In the genomic region with DNA sequence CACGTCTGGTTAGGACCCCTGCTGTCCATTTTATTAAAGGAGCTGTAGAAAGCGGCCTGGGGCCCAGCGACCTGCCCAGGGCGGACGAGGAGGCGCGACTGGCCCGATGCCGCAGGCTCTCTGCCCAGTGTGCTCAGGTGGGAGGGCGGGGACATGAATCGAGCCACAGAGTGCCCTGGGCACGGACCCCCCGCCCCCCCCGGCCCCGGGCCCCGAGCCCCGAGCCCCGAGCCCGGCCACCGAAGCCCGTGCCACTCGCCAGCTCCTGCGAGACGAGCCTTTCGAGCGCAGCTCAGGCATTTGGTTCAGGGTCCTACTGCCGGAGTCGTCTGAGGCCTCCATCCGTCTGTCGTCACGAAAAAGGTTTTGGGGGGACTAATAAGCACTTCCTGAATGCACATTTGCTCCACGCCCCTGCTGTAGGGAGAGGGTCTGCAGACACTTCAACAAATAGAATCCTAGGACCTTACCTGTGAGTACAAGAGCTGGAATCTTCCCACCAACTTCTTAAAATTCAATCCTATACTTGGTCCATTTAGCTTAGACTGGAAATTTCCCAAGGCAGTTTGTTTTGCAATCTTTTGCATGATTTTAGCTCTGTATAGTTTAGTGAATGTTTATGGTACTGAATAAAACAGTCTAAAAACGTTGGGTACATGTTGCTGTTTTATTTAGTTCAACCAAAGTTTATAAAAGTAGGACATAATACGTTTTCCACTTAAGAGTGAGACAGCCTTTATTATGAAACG, we compare ENCODE assay signal across 8 cellular contexts. TPM values are rescaled to one million over a fixed set of nuclear protein-coding genes. Genes with fewer than 3 reads are reported as not detected.
DNase-seq lines count a peak whose midpoint lies in the region; ATAC-seq and TF ChIP-seq lines count a peak whose summit lies in the region.

No MANE protein-coding gene starts in this region.

- peak overlapping the region; percentile 98 for H3K9ac ChIP-seq in BLaER1

- H3K27me3 ChIP-seq in BLaER1 (no peaks in the 10 kb centered on the region), osteoblast (ENCODE audit: insufficient read depth, low read length) (no peaks in the 10 kb centered on the region)

- H3K27ac ChIP-seq in BLaER1 (peak overlapping the region; percentile 98), VCaP (peak overlapping the region; percentile 96), osteoblast (ENCODE audit: low read depth, low read length) (peak overlapping the region; percentile 93)

- DNase-seq in fibroblast of gingiva (ENCODE audit: low read depth): peak; percentile 48
- DNase-seq in osteoblast (ENCODE audit: insufficient read length, low spot score, missing footprints): no peak
- DNase-seq in ureter (ENCODE audit: low spot score): no peak

- H3K4me3 ChIP-seq in BLaER1 (peak overlapping the region; percentile 94), osteoblast (ENCODE audit: insufficient read depth, low read length) (peak overlapping the region; percentile 99)

- TF ChIP-seq CTCF in VCaP (conservative IDR thresholded peaks at IDR 0.05) (no peak), osteoblast (IDR thresholded peaks at IDR 0.05; ENCODE audit: extremely low read depth, low read depth, low read length) (no peak)

- H3K4me1 ChIP-seq in BLaER1 (peaks cover 49% of the 10 kb centered on the region), osteoblast (ENCODE audit: insufficient read depth, low read length) (peaks cover 47% of the 10 kb centered on the region)

- H3K79me2 ChIP-seq in osteoblast (ENCODE audit: insufficient read depth, low read length): peaks cover 53% of the 10 kb centered on the region

- ATAC-seq in GM19438 (IDR thresholded peaks at IDR 0.05; ENCODE audit: low read depth, unreplicated experiment) (peak; percentile 7), HG03460 (IDR thresholded peaks at IDR 0.05; ENCODE audit: unreplicated experiment) (peak; percentile 21), GM21360 (IDR thresholded peaks at IDR 0.05; ENCODE audit: unreplicated experiment) (no peak)

- H2AFZ ChIP-seq in osteoblast (ENCODE audit: low read length): peak overlapping the region; percentile 72

- H3K36me3 ChIP-seq in BLaER1 (peaks cover 7% of the 10 kb centered on the region; the same call in 1 of the 2 replicates), osteoblast (ENCODE audit: insufficient read depth, low read length) (no peaks in the 10 kb centered on the region)

- H4K20me1 ChIP-seq in BLaER1 (peaks cover 36% of the 10 kb centered on the region; the same call in 1 of the 2 replicates), osteoblast (ENCODE audit: insufficient read depth, low read length) (peaks cover 15% of the 10 kb centered on the region)

- H3K4me2 ChIP-seq in BLaER1 (peak overlapping the region; percentile 91), osteoblast (ENCODE audit: insufficient read depth, low read length) (peak overlapping the region; percentile 94)

- no peaks in the 10 kb centered on the region for H3K9me3 ChIP-seq in BLaER1
- no peaks in the 10 kb centered on the region for H3K9me3 ChIP-seq in osteoblast (ENCODE audit: low read depth, low read length)

RNA-seq across cellular contexts. Expression of a gene that starts 0.7 kb away (rescaled TPM):
- 53.6 and 69.1 TPM in 2 replicates for total RNA-seq in osteoblast
- 41.7 TPM for total RNA-seq in ureter
